Comparison of ENCODE assay signal across 10 cellular contexts in genomic region chr16:3861808-3862451, GRCh38. TPM values are rescaled to one million over a fixed set of nuclear protein-coding genes. Genes with fewer than 3 reads are reported as not detected.
A peak's percentile ranks its signal among the peaks of the same experiment; 100 is the strongest.
DNase-seq lines count a peak whose midpoint lies in the region; ATAC-seq and TF ChIP-seq lines count a peak whose summit lies in the region.
"Had no signal": no experiment of that assay in that cellular context is flagged by ENCODE, and none has a peak within 500 bp of the region (broad histone marks: within the 10 kb centered on the region; RNA-seq: fewer than 3 reads in every experiment).

No MANE protein-coding gene starts in this region.

- H3K79me2 ChIP-seq in trophoblast cell (ENCODE audit: control insufficient read depth, insufficient read depth, low read length, poor library complexity), result peaks cover 22% of the 10 kb centered on the region

- H2AK5ac ChIP-seq in trophoblast cell (ENCODE audit: low read length), result no peak overlapping the region

- H3K27me3 ChIP-seq in endodermal cell (ENCODE audit: control insufficient read depth, insufficient read depth, low read length, poor library complexity, severe bottlenecking) (no peaks in the 10 kb centered on the region), trophoblast cell (ENCODE audit: insufficient read depth, low read length) (no peaks in the 10 kb centered on the region)

- peak; percentile 18 for DNase-seq in SIG-M5 treated with dmso at 0.1 percent for 504 hours (lab: John Stamatoyannopoulos, UW; ENCODE audit: unreplicated experiment)
- DNase-seq in SIG-M5 (lab: John Stamatoyannopoulos, UW), result no peak
- peak; percentile 88 for DNase-seq in NB4 (ENCODE audit: low read depth)
- no peak for DNase-seq in endodermal cell
- DNase-seq in trophoblast cell, result no peak
- DNase-seq in RPMI8226, result no peak
- DNase-seq in GM19240 (ENCODE audit: insufficient read length, low spot score), result no peak
- DNase-seq: NCI-H187 treated with DMSO at 0.1 percent for 48 hours had no signal

- peak overlapping the region; percentile 54 for H3K27ac Mint-ChIP-seq in endodermal cell

- H3K36me3 ChIP-seq in endodermal cell (ENCODE audit: control insufficient read depth, insufficient read depth, low read length) (no peaks in the 10 kb centered on the region), trophoblast cell (ENCODE audit: control insufficient read depth in 1 of 2, insufficient read depth in 2 of 2, low read length in 2 of 2) (no peaks in the 10 kb centered on the region)

- peak overlapping the region; percentile 42 for H3K14ac ChIP-seq in trophoblast cell (ENCODE audit: low read length)

- no peak overlapping the region for H2BK12ac ChIP-seq in trophoblast cell (ENCODE audit: low read length)

- H2BK120ac ChIP-seq in trophoblast cell (ENCODE audit: insufficient read depth, low read length, poor library complexity), result no peak overlapping the region

- H3K4me3 ChIP-seq in NB4 (ENCODE audit: low read depth, low read length) (no peak overlapping the region), endodermal cell (ENCODE audit: low read length) (no peak overlapping the region), trophoblast cell (ENCODE audit: low read depth, low read length) (no peak overlapping the region)

- peaks cover 62% of the 10 kb centered on the region for H3K4me1 Mint-ChIP-seq in endodermal cell

- no peak overlapping the region for H2AFZ ChIP-seq in trophoblast cell (ENCODE audit: insufficient read depth, low read length, poor library complexity)

- no peaks in the 10 kb centered on the region for H3K27me3 Mint-ChIP-seq in endodermal cell (ENCODE audit: insufficient read depth)

- peak overlapping the region; percentile 80 for H3K4ac ChIP-seq in trophoblast cell (ENCODE audit: low read depth, low read length)

- no peak overlapping the region for H2BK5ac ChIP-seq in trophoblast cell (ENCODE audit: low read depth, low read length, poor library complexity)

- H3K79me1 ChIP-seq in trophoblast cell (ENCODE audit: low read length), result no peaks in the 10 kb centered on the region

- H3K9me3 ChIP-seq in endodermal cell (ENCODE audit: control insufficient read depth, low read length) (no peaks in the 10 kb centered on the region), trophoblast cell (ENCODE audit: insufficient read depth, low read depth, low read length) (no peaks in the 10 kb centered on the region)

- no peaks in the 10 kb centered on the region for H3K36me3 Mint-ChIP-seq in endodermal cell (ENCODE audit: low read depth)

- peak overlapping the region; percentile 0 for H3K4me2 ChIP-seq in trophoblast cell (ENCODE audit: low read length)

- no peaks in the 10 kb centered on the region for H3K9me3 Mint-ChIP-seq in endodermal cell

- H4K12ac ChIP-seq in trophoblast cell (ENCODE audit: low read depth, low read length), result no peak overlapping the region

- H3K27ac ChIP-seq in endodermal cell (ENCODE audit: low read depth, low read length) (peak overlapping the region; percentile 8), trophoblast cell (ENCODE audit: low read depth, low read length) (no peak overlapping the region)
- H3K27ac ChIP-seq: 22Rv1 had no signal

- H4K8ac ChIP-seq in trophoblast cell (ENCODE audit: low read depth, low read length), result no peak overlapping the region

- no peak for ATAC-seq in GM21737 (IDR thresholded peaks at IDR 0.05; ENCODE audit: unreplicated experiment)

- no peak overlapping the region for H3K23ac ChIP-seq in trophoblast cell (ENCODE audit: low read length)

- no peak for TF ChIP-seq POLR2A in NB4 (IDR thresholded peaks at IDR 0.05; ENCODE audit: extremely low read depth, insufficient read length)

- H3K18ac ChIP-seq in trophoblast cell (ENCODE audit: low read length), result peak overlapping the region; percentile 61

- H3K9ac ChIP-seq in endodermal cell (ENCODE audit: extremely low read depth, low read length, poor library complexity, severe bottlenecking), result no peak overlapping the region
- H3K9ac ChIP-seq in trophoblast cell (ENCODE audit: low read length), result no peak overlapping the region

- TF ChIP-seq CTCF in NB4 (IDR thresholded peaks at IDR 0.05; ENCODE audit: low read depth, low read length) (no peak), endodermal cell (conservative IDR thresholded peaks at IDR 0.05) (no peak)

- WGBS in endodermal cell (ENCODE audit: insufficient coverage in 1 of 2, insufficient read length in 1 of 2), 2 experiments, result 66 to 73% methylated on average over 4 to 11 of the region's 12 CpGs
- no CpG with 5 or more reads among the region's 12 CpGs for WGBS in trophoblast cell (ENCODE audit: extremely low coverage, insufficient coverage, insufficient read length)

- no peak overlapping the region for H4K91ac ChIP-seq in trophoblast cell (ENCODE audit: low read depth, low read length)

- H3K4me3 Mint-ChIP-seq in endodermal cell, result peak overlapping the region; percentile 25

- H3K4me1 ChIP-seq in endodermal cell (ENCODE audit: control insufficient read depth, insufficient read depth, low read length) (peaks cover 35% of the 10 kb centered on the region), trophoblast cell (ENCODE audit: control insufficient read depth in 1 of 2, insufficient read depth in 2 of 2, low read length in 2 of 2) (peaks cover 21 to 25% of the 10 kb centered on the region in 2 experiments)

RNA-seq across cellular contexts. Expression of gene CREBBP, which starts 18.6 kb away (rescaled TPM):
- total RNA-seq in endodermal cell, result 100 to 1,000 TPM in 1 of 2 donors, 10 to 100 TPM in 1; 71.1 to 103 TPM
- 40.4 TPM for polyA plus RNA-seq in endodermal cell (2013, experiment 1 of 2)
- 41.5 TPM for polyA plus RNA-seq in endodermal cell (2013, experiment 2 of 2)
- polyA plus RNA-seq in trophoblast cell (2013), result 31.9 and 34.3 TPM in 2 replicates

Comparison
In these comparisons a context has a peak if more than half of its experiments do, and no peak if none do; other contexts are left out.
1. DNase-seq: peak in SIG-M5 treated with dmso at 0.1 percent for 504 hours (single experiment) and NB4 (single experiment); none in SIG-M5 (single experiment), endodermal cell (single experiment), trophoblast cell (0 of 2), RPMI8226 (single experiment) and GM19240 (single experiment).